9 cellular contexts compared by ENCODE assay signal in genomic region chr10:83917519-83918506, GRCh38.
DNase-seq lines count a peak whose midpoint lies in the region; ATAC-seq, FAIRE-seq and TF ChIP-seq lines count a peak whose summit lies in the region.
"Had no signal": no experiment of that assay in that cellular context is flagged by ENCODE, and none has a peak within 500 bp of the region (broad histone marks: within the 10 kb centered on the region; RNA-seq: fewer than 3 reads in every experiment).

No MANE protein-coding gene starts in this region.

- H3K4ac ChIP-seq in mesenchymal stem cell (ENCODE audit: low read depth in 1 of 2, low read length in 2 of 2): no peak overlapping the region

- no peak overlapping the region for H2BK120ac ChIP-seq in mesenchymal stem cell (ENCODE audit: low read depth, low read length)

- peak; percentile 58 for ATAC-seq in HG02938 (IDR thresholded peaks at IDR 0.05; ENCODE audit: unreplicated experiment)

- H3K4me1 ChIP-seq in mesenchymal stem cell (ENCODE audit: control insufficient read depth, insufficient read depth, low read depth, low read length): no peaks in the 10 kb centered on the region
- H3K4me1 ChIP-seq: SJSA1 had no signal

- no peak overlapping the region for H4K8ac ChIP-seq in mesenchymal stem cell (ENCODE audit: low read length)

- no peaks in the 10 kb centered on the region for H3K36me3 ChIP-seq in mesenchymal stem cell (ENCODE audit: control insufficient read depth in 1 of 2, insufficient read depth in 2 of 2, low read depth in 1 of 2, low read length in 2 of 2)
- H3K36me3 ChIP-seq: SJSA1 had no signal

- H3K14ac ChIP-seq in mesenchymal stem cell (ENCODE audit: low read length in 2 of 2): no peak overlapping the region

- H2AK5ac ChIP-seq in mesenchymal stem cell (ENCODE audit: low read length, severe bottlenecking): no peak overlapping the region

- FAIRE-seq in GM12892 (lab: Jason Lieb, UNC): no peak

- no peak overlapping the region for H2BK12ac ChIP-seq in mesenchymal stem cell (ENCODE audit: low read length in 2 of 2)

- no peak overlapping the region for H2AFZ ChIP-seq in mesenchymal stem cell (ENCODE audit: low read depth, low read length)

- no peak overlapping the region for H3K27ac ChIP-seq in mesenchymal stem cell (ENCODE audit: low read length, poor library complexity, severe bottlenecking)
- H3K27ac ChIP-seq: SJSA1 had no signal

- 63% methylated on average over 15 of the region's 17 CpGs for WGBS in mesenchymal stem cell

- no peak overlapping the region for H3K4me2 ChIP-seq in mesenchymal stem cell (ENCODE audit: low read length, poor library complexity, severe bottlenecking)

- in situ Hi-C loops in SK-MEL-5 (cut with HindIII; ENCODE audit: low pct_unique_long_range_greater_than_20kb, low sequenced_read_pairs): no loop called here

- H3K23ac ChIP-seq in mesenchymal stem cell (ENCODE audit: low read length in 2 of 2): no peak overlapping the region

- H2BK5ac ChIP-seq in mesenchymal stem cell (ENCODE audit: low read depth, low read length, poor library complexity, severe bottlenecking): no peak overlapping the region

- H2BK15ac ChIP-seq in mesenchymal stem cell (ENCODE audit: low read depth, poor library complexity, severe bottlenecking): no peak overlapping the region

- H3K27me3 ChIP-seq in mesenchymal stem cell (ENCODE audit: control insufficient read depth in 1 of 2, insufficient read depth in 1 of 2, low read length in 2 of 2): no peaks in the 10 kb centered on the region
- H3K27me3 ChIP-seq: SJSA1 had no signal

- no peak for TF ChIP-seq POLR2A in GM12892 (IDR thresholded peaks at IDR 0.05; ENCODE audit: low read depth, low read length)

- no peaks in the 10 kb centered on the region for H3K9me3 ChIP-seq in mesenchymal stem cell (ENCODE audit: control insufficient read depth, low read length)
- H3K9me3 ChIP-seq: SJSA1 had no signal

- H3K4me3 ChIP-seq in mesenchymal stem cell (ENCODE audit: insufficient read depth in 1 of 2, low read depth in 1 of 2, low read length in 2 of 2): peak overlapping the region in 1 of 2 experiments; percentile 19
- H3K4me3 ChIP-seq: SJSA1 had no signal

- no peaks in the 10 kb centered on the region for H3K79me1 ChIP-seq in mesenchymal stem cell (replicated peaks; ENCODE audit: low read length, poor library complexity, severe bottlenecking)

- no peak overlapping the region for H4K91ac ChIP-seq in mesenchymal stem cell (ENCODE audit: low read length)

- no peak overlapping the region for H3K18ac ChIP-seq in mesenchymal stem cell (ENCODE audit: low read depth in 1 of 2, low read length in 2 of 2)

- H3K9ac ChIP-seq in mesenchymal stem cell (ENCODE audit: low read length): no peak overlapping the region

- DNase-seq in NCI-H1092 treated with DMSO at 0.1 percent for 48 hours (lab: John Stamatoyannopoulos, UW): peak; percentile 5
- no peak for DNase-seq in NCI-H1092 (lab: John Stamatoyannopoulos, UW)
- DNase-seq in SK-MEL-5 (ENCODE audit: low read depth, low spot score): peak; percentile 48
- DNase-seq in mesenchymal stem cell: peak; percentile 15
- DNase-seq in GM12892 (ENCODE audit: insufficient read length): no peak
- DNase-seq in NAMALWA (ENCODE audit: low spot score): no peak
- DNase-seq in NCI-H2107 (lab: John Stamatoyannopoulos, UW): no peak

Comparison
In these comparisons a context has a peak if more than half of its experiments do, and no peak if none do; other contexts are left out.
1. DNase-seq: peak in NCI-H1092 treated with DMSO at 0.1 percent for 48 hours (single experiment), SK-MEL-5 (single experiment) and mesenchymal stem cell (single experiment); none in NCI-H1092 (single experiment), GM12892 (single experiment), NAMALWA (single experiment) and NCI-H2107 (single experiment).